In genomic region chr13:28492527-28493367, GRCh38 we compare ENCODE assay signal across 9 cellular contexts. TPM values are rescaled to one million over a fixed set of nuclear protein-coding genes. Genes with fewer than 3 reads are reported as not detected.
DNase-seq lines count a peak whose midpoint lies in the region; ATAC-seq and TF ChIP-seq lines count a peak whose summit lies in the region.
"Had no signal": no experiment of that assay in that cellular context is flagged by ENCODE, and none has a peak within 500 bp of the region (broad histone marks: within the 10 kb centered on the region; RNA-seq: fewer than 3 reads in every experiment).

No MANE protein-coding gene starts in this region.

- H3K4me3 ChIP-seq in BLaER1 treated with 17β-estradiol and CSF1 and Interleukin-3, amounts not matched to agents 10 nM and 100 nM: peak overlapping the region; percentile 68 to 97 (median 87)
- H3K4me3 ChIP-seq in HUES6 (ENCODE audit: low read depth, low read length): peak overlapping the region; percentile 93
- no peak overlapping the region for H3K4me3 ChIP-seq in naive thymus-derived CD4-positive, alpha-beta T cell (ENCODE audit: low read length)

- H4K20me1 ChIP-seq in BLaER1 treated with 17β-estradiol and CSF1 and Interleukin-3, amounts not matched to agents 10 nM and 100 nM: peaks cover 0 to 79% (median 58%) of the 10 kb centered on the region in 11 experiments; a peak in 18 of 22 replicates

- no peak for TF ChIP-seq CTCF in GM10248 (IDR thresholded peaks at IDR 0.05; ENCODE audit: control extremely low read depth, extremely low read depth, low read depth, missing control alignments)

- peaks cover 22% of the 10 kb centered on the region for H3K27me3 Mint-ChIP-seq in activated naive CD4-positive, alpha-beta T cell treated with anti-CD3 and anti-CD28 coated beads, Interleukin-2, amount 50 U/mL, for 24 hours
- peaks cover 7 to 57% (median 49%) of the 10 kb centered on the region in 5 donors for H3K27me3 Mint-ChIP-seq in naive thymus-derived CD4-positive, alpha-beta T cell

- peaks cover 25% of the 10 kb centered on the region for H3K4me1 Mint-ChIP-seq in activated naive CD4-positive, alpha-beta T cell treated with anti-CD3 and anti-CD28 coated beads, Interleukin-2, amount 50 U/mL, for 24 hours
- H3K4me1 Mint-ChIP-seq in naive thymus-derived CD4-positive, alpha-beta T cell: peaks cover 0 to 58% (median 37%) of the 10 kb centered on the region in 7 donors

- peaks cover 46 to 66% (median 56%) of the 10 kb centered on the region in 11 experiments for H3K27me3 ChIP-seq in BLaER1 treated with 17β-estradiol and CSF1 and Interleukin-3, amounts not matched to agents 10 nM and 100 nM
- H3K27me3 ChIP-seq in HUES6 (ENCODE audit: control insufficient read depth, insufficient read depth, low read length): peaks cover 48% of the 10 kb centered on the region
- H3K27me3 ChIP-seq in naive thymus-derived CD4-positive, alpha-beta T cell (ENCODE audit: control insufficient read depth in 2 of 2, insufficient read depth in 2 of 2, low read length in 2 of 2): no peaks in the 10 kb centered on the region

- ATAC-seq in naive thymus-derived CD4-positive, alpha-beta T cell: peak; percentile 88

- no peaks in the 10 kb centered on the region for H3K9me3 ChIP-seq in BLaER1 treated with 17β-estradiol and CSF1 and Interleukin-3, amounts not matched to agents 10 nM and 100 nM (replicated peaks in 1 of 11)
- H3K9me3 ChIP-seq in HUES6 (ENCODE audit: control insufficient read depth, insufficient read depth, low read depth, low read length): no peaks in the 10 kb centered on the region
- H3K9me3 ChIP-seq in naive thymus-derived CD4-positive, alpha-beta T cell (ENCODE audit: control insufficient read depth in 2 of 3, low read length in 3 of 3): no peaks in the 10 kb centered on the region

- H3K4me1 ChIP-seq in BLaER1 treated with 17β-estradiol and CSF1 and Interleukin-3, amounts not matched to agents 10 nM and 100 nM: peaks cover 53 to 78% (median 69%) of the 10 kb centered on the region in 10 experiments
- H3K4me1 ChIP-seq in HUES6 (ENCODE audit: control insufficient read depth, insufficient read depth, low read length): peaks cover 52% of the 10 kb centered on the region
- peaks cover 0 to 13% of the 10 kb centered on the region in 2 donors for H3K4me1 ChIP-seq in naive thymus-derived CD4-positive, alpha-beta T cell (ENCODE audit: control insufficient read depth in 2 of 2, insufficient read depth in 2 of 2, low read length in 2 of 2)

- intact Hi-C loops in naive thymus-derived CD4-positive, alpha-beta T cell (cut with micrococcal nuclease): loop anchor here (1.0 to 10.0 kb wide), 6 partner anchors 13 to 354 kb away; partner anchors contain the start of genes PAN3 (in 1 of the 2) and POMP (in 1 of the 2)

- peak overlapping the region; percentile 76 to 96 (median 91); a peak in 20 of 22 replicates for H3K9ac ChIP-seq in BLaER1 treated with 17β-estradiol and CSF1 and Interleukin-3, amounts not matched to agents 10 nM and 100 nM
- H3K9ac ChIP-seq in HUES6 (ENCODE audit: low read length): peak overlapping the region; percentile 22

- peaks cover 0 to 11% (median 2%) of the 10 kb centered on the region in 11 experiments; a peak in 9 of 22 replicates for H3K36me3 ChIP-seq in BLaER1 treated with 17β-estradiol and CSF1 and Interleukin-3, amounts not matched to agents 10 nM and 100 nM
- H3K36me3 ChIP-seq in HUES6 (ENCODE audit: control insufficient read depth, insufficient read depth, low read length): peaks cover 12% of the 10 kb centered on the region; the same call in 1 of the 2 replicates
- H3K36me3 ChIP-seq in naive thymus-derived CD4-positive, alpha-beta T cell (ENCODE audit: control insufficient read depth in 2 of 3, insufficient read depth in 3 of 3, low read length in 3 of 3): no peaks in the 10 kb centered on the region

- H3K36me3 Mint-ChIP-seq in activated naive CD4-positive, alpha-beta T cell treated with anti-CD3 and anti-CD28 coated beads, Interleukin-2, amount 50 U/mL, for 24 hours: no peaks in the 10 kb centered on the region
- peaks cover 0 to 5% (median 0%) of the 10 kb centered on the region in 5 donors for H3K36me3 Mint-ChIP-seq in naive thymus-derived CD4-positive, alpha-beta T cell

- peak overlapping the region; percentile 87 to 100 (median 96) for H3K4me2 ChIP-seq in BLaER1 treated with 17β-estradiol and CSF1 and Interleukin-3, amounts not matched to agents 10 nM and 100 nM

- CTCF ChIA-PET in naive thymus-derived CD4-positive, alpha-beta T cell (lab: Charles Lee): interaction anchor here (0.7 to 0.8 kb wide), 2 partner anchors 12 to 145 kb away, joined by 3 read pairs; no protein-coding TSS in a partner anchor
- CTCF ChIA-PET in GM10248 (lab: Yijun Ruan, JAX): interaction anchor here (1.0 to 1.4 kb wide), 3 partner anchors 13 to 45 kb away, joined by 3 to 4 read pairs (median 3); no protein-coding TSS in a partner anchor

- DNase-seq in naive thymus-derived CD4-positive, alpha-beta T cell: peak in 8 of 9 donors; percentile 46 to 86 (median 80)
- DNase-seq in NCI-H2107 treated with DMSO at 0.1 percent for 48 hours (lab: John Stamatoyannopoulos, UW; ENCODE audit: unreplicated experiment): no peak
- DNase-seq in GM10248 (ENCODE audit: extremely low spot score): no peak
- DNase-seq in inferior parietal cortex (ENCODE audit: extremely low spot score): no peak
- no peak for DNase-seq in RPMI8226
- DNase-seq: effector CD8-positive, alpha-beta T cell had no signal

- H3K9me3 Mint-ChIP-seq in activated naive CD4-positive, alpha-beta T cell treated with anti-CD3 and anti-CD28 coated beads, Interleukin-2, amount 50 U/mL, for 24 hours: no peaks in the 10 kb centered on the region
- peaks cover 0 to 2% (median 0%) of the 10 kb centered on the region in 11 donors for H3K9me3 Mint-ChIP-seq in naive thymus-derived CD4-positive, alpha-beta T cell

- peak overlapping the region in 9 of 11 experiments; percentile 84 to 89 (median 87); a peak in 18 of 22 replicates for H3K27ac ChIP-seq in BLaER1 treated with 17β-estradiol and CSF1 and Interleukin-3, amounts not matched to agents 10 nM and 100 nM
- H3K27ac ChIP-seq in HUES6 (ENCODE audit: low read depth, low read length): no peak overlapping the region
- H3K27ac ChIP-seq in naive thymus-derived CD4-positive, alpha-beta T cell (ENCODE audit: low read depth, low read length): no peak overlapping the region

- H3K4me3 Mint-ChIP-seq in activated naive CD4-positive, alpha-beta T cell treated with anti-CD3 and anti-CD28 coated beads, Interleukin-2, amount 50 U/mL, for 24 hours: peak overlapping the region; percentile 72
- H3K4me3 Mint-ChIP-seq in naive thymus-derived CD4-positive, alpha-beta T cell: peak overlapping the region; percentile 71 to 86 (median 78)

- H3K27ac Mint-ChIP-seq in activated naive CD4-positive, alpha-beta T cell treated with anti-CD3 and anti-CD28 coated beads, Interleukin-2, amount 50 U/mL, for 24 hours: no peak overlapping the region
- peak overlapping the region in 8 of 9 donors; percentile 17 to 87 (median 74) for H3K27ac Mint-ChIP-seq in naive thymus-derived CD4-positive, alpha-beta T cell

- POLR2A ChIA-PET in naive thymus-derived CD4-positive, alpha-beta T cell (lab: Charles Lee): interaction anchor here (0.8 to 1.1 kb wide), 3 partner anchors 118 to 1043 kb away, joined by 3 to 4 read pairs (median 3); partner anchors contain the start of gene POMP
- POLR2A ChIA-PET in GM10248 (lab: Yijun Ruan, JAX): no interaction called here

RNA-seq across cellular contexts. Expression of gene FLT1, which starts 2.2 kb away (rescaled TPM):
- 1 to 10 TPM; 1.7 to 2.7 (median 2.3) TPM for total RNA-seq in naive thymus-derived CD4-positive, alpha-beta T cell
- polyA plus RNA-seq in naive thymus-derived CD4-positive, alpha-beta T cell: 1 to 10 TPM; 1.7 to 2.2 TPM

Comparison
In these comparisons a context has a peak if more than half of its experiments do, and no peak if none do; other contexts are left out.
1. H3K27ac ChIP-seq: peak in BLaER1 treated with 17β-estradiol and CSF1 and Interleukin-3, amounts not matched to agents 10 nM and 100 nM (9 of 11); none in HUES6 (single experiment) and naive thymus-derived CD4-positive, alpha-beta T cell (single experiment).
2. DNase-seq: peak in naive thymus-derived CD4-positive, alpha-beta T cell (8 of 9); none in NCI-H2107 treated with DMSO at 0.1 percent for 48 hours (single experiment), GM10248 (single experiment), inferior parietal cortex (single experiment) and RPMI8226 (single experiment).